ENCODE assay signal across 8 cellular contexts in genomic region chr9:121156263-121156731, GRCh38. TPM values are rescaled to one million over a fixed set of nuclear protein-coding genes. Genes with fewer than 3 reads are reported as not detected.
DNase-seq lines count a peak whose midpoint lies in the region; ATAC-seq and TF ChIP-seq lines count a peak whose summit lies in the region.

No MANE protein-coding gene starts in this region.

- no peaks in the 10 kb centered on the region for H3K79me2 ChIP-seq in ACC112 (ENCODE audit: control insufficient read depth, insufficient read depth, low read length, unreplicated experiment)

- intact Hi-C loops in upper lobe of right lung (cut with DNase I) = no loop called here

- H3K4me1 ChIP-seq in ACC112 (ENCODE audit: control insufficient read depth, insufficient read depth, low read length, unreplicated experiment) (peaks cover 3% of the 10 kb centered on the region), upper lobe of right lung (no peaks in the 10 kb centered on the region)

- no peak for TF ChIP-seq CTCF in upper lobe of right lung (IDR thresholded peaks at IDR 0.05)

- H3K4me3 ChIP-seq in ACC112 (ENCODE audit: low read depth, low read length) (no peak overlapping the region), upper lobe of right lung (no peak overlapping the region)

- H3K36me3 ChIP-seq in ACC112 (ENCODE audit: insufficient read depth, low read length) (peaks cover 22% of the 10 kb centered on the region; the same call in 1 of the 2 replicates), upper lobe of right lung (peaks cover 72% of the 10 kb centered on the region)

- H3K27me3 ChIP-seq in ACC112 (ENCODE audit: insufficient read depth, low read length) (no peaks in the 10 kb centered on the region), upper lobe of right lung (no peaks in the 10 kb centered on the region)

- DNase-seq in RPMI7951 (ENCODE audit: low read depth) = peak; percentile 70
- DNase-seq in foreskin melanocyte = peak; percentile 17
- no peak for DNase-seq in iPS-NIHi11 (ENCODE audit: low spot score)
- DNase-seq in upper lobe of right lung = no peak
- no peak for DNase-seq in stimulated activated naive CD4-positive, alpha-beta T cell treated with Interleukin-2 at 50 U/mL for 16 hours (lab: John Stamatoyannopoulos, UW)

- ATAC-seq in GM18858 (IDR thresholded peaks at IDR 0.05; ENCODE audit: unreplicated experiment) (peak; percentile 72), HG02973 (IDR thresholded peaks at IDR 0.05; ENCODE audit: unreplicated experiment) (peak; percentile 47), upper lobe of right lung (no peak)

- H3K27ac ChIP-seq in ACC112 (ENCODE audit: low read depth, low read length) (peak overlapping the region; percentile 46; the same call in 1 of the 2 replicates), upper lobe of right lung (no peak overlapping the region)

- H3K9me3 ChIP-seq in upper lobe of right lung = no peaks in the 10 kb centered on the region

- peak overlapping the region; percentile 84 for H2AFZ ChIP-seq in ACC112 (ENCODE audit: low read length, unreplicated experiment)

RNA-seq across cellular contexts. Expression of gene RAB14, which starts 45.4 kb away (rescaled TPM):
- total RNA-seq in RPMI7951 (2014; rRNA removed; shearing (Covaris generic)) = 25.1 and 34.5 TPM in 2 replicates
- 104 TPM for total RNA-seq in upper lobe of right lung

Comparison
In these comparisons a context has a peak if more than half of its experiments do, and no peak if none do; other contexts are left out.
1. DNase-seq: peak in RPMI7951 (single experiment) and foreskin melanocyte (single experiment); none in iPS-NIHi11 (single experiment), upper lobe of right lung (single experiment) and stimulated activated naive CD4-positive, alpha-beta T cell treated with Interleukin-2 at 50 U/mL for 16 hours (single experiment).